In genomic region chr4:162931257-162931648, GRCh38 we compare ENCODE assay signal across 18 cellular contexts.
DNase-seq lines count a peak whose midpoint lies in the region; ATAC-seq and TF ChIP-seq lines count a peak whose summit lies in the region.
"Had no signal": no experiment of that assay in that cellular context is flagged by ENCODE, and none has a peak within 500 bp of the region (broad histone marks: within the 10 kb centered on the region; RNA-seq: fewer than 3 reads in every experiment).

No MANE protein-coding gene starts in this region.

- no peak for TF ChIP-seq CTCF in H9 (conservative IDR thresholded peaks at IDR 0.05)

- H3K18ac ChIP-seq in H9 (ENCODE audit: insufficient read length, low read depth, low read length), result no peak overlapping the region

- no peak overlapping the region for H4K5ac ChIP-seq in H9 (ENCODE audit: insufficient read length, low read depth, low read length)

- H3K27me3 Mint-ChIP-seq in H9 (ENCODE audit: low read depth), result no peaks in the 10 kb centered on the region
- H3K27me3 Mint-ChIP-seq: CD4-positive, CD25-positive, alpha-beta regulatory T cell had no signal

- no peak overlapping the region for H2BK120ac ChIP-seq in H9 (ENCODE audit: low read depth, low read length, poor library complexity, severe bottlenecking)

- H2AFZ ChIP-seq in H9 (ENCODE audit: low read length), result no peak overlapping the region

- no CpG with 5 or more reads among the region's 4 CpGs for WGBS in H9 (ENCODE audit: extremely low coverage, insufficient read length, low lambda C conversion rate)

- no peak overlapping the region for H3K23ac ChIP-seq in H9 (ENCODE audit: insufficient read length, low read depth, low read length)

- no peak for DNase-seq in H9
- peak; percentile 50 for DNase-seq in OCI-M1 (lab: John Stamatoyannopoulos, UW)
- peak; percentile 4 for DNase-seq in left kidney (ENCODE audit: low read depth, low spot score)
- DNase-seq in ACHN, result no peak
- DNase-seq: Caco-2; CD4-positive, CD25-positive, alpha-beta regulatory T cell; CD8-positive, alpha-beta T cell; DMS153; DND-41; GDM1; HFFc6 had no signal

- no peak overlapping the region for H2BK20ac ChIP-seq in H9 (ENCODE audit: low read depth, low read length, poor library complexity, severe bottlenecking)

- H2AK5ac ChIP-seq in H9 (ENCODE audit: insufficient read length, low read length), result no peak overlapping the region

- H2BK15ac ChIP-seq in H9 (ENCODE audit: low read depth, low read length), result no peak overlapping the region

- H3K4me3 Mint-ChIP-seq in H9, result no peak overlapping the region
- H3K4me3 Mint-ChIP-seq: B cell; CD4-positive, CD25-positive, alpha-beta regulatory T cell; CD8-positive, alpha-beta T cell; HFFc6 had no signal

- no peak overlapping the region for H3K56ac ChIP-seq in H9 (ENCODE audit: insufficient read length, low read depth, low read length)

- H3K4me1 ChIP-seq in H9 (ENCODE audit: insufficient read depth, low read length), result peaks cover 7% of the 10 kb centered on the region; the same call in 1 of the 2 replicates
- H3K4me1 ChIP-seq: Caco-2, HAP-1 had no signal

- no peaks in the 10 kb centered on the region for H3K23me2 ChIP-seq in H9 (ENCODE audit: insufficient read length, low read depth, low read length, poor library complexity, severe bottlenecking)

- no peaks in the 10 kb centered on the region for H4K20me1 ChIP-seq in H9 (ENCODE audit: control insufficient read depth, insufficient read depth, insufficient read length)
- H4K20me1 ChIP-seq: BLaER1 had no signal

- no peaks in the 10 kb centered on the region for H3K9me3 ChIP-seq in H9 (ENCODE audit: control insufficient read depth, low read depth, low read length)
- H3K9me3 ChIP-seq: BLaER1, Caco-2, HAP-1 had no signal

- ATAC-seq in HG03521 (IDR thresholded peaks at IDR 0.05; ENCODE audit: unreplicated experiment) (no peak), GM21576 (IDR thresholded peaks at IDR 0.05; ENCODE audit: unreplicated experiment) (no peak)
- ATAC-seq: CD8-positive, alpha-beta T cell; GM12878 had no signal

- H3K27ac Mint-ChIP-seq in H9, result peak overlapping the region; percentile 49 to 79 (median 78); a peak in 3 of 7 replicates
- H3K27ac Mint-ChIP-seq: B cell; CD4-positive, CD25-positive, alpha-beta regulatory T cell; CD8-positive, alpha-beta T cell; HFFc6 had no signal

- no peak overlapping the region for H2BK5ac ChIP-seq in H9 (ENCODE audit: insufficient read length, low read length)

- H3K14ac ChIP-seq in H9 (ENCODE audit: insufficient read depth, low read length), result no peak overlapping the region

- H3K4ac ChIP-seq in H9 (ENCODE audit: low read depth, low read length), result no peak overlapping the region

- H4K91ac ChIP-seq in H9 (ENCODE audit: insufficient read length, low read depth, low read length), result no peak overlapping the region

- no peak overlapping the region for H3K4me2 ChIP-seq in H9 (ENCODE audit: insufficient read depth, insufficient read length, low read length)
- H3K4me2 ChIP-seq: BLaER1 had no signal

- peaks cover 16 to 33% of the 10 kb centered on the region in 2 experiments for H3K4me1 Mint-ChIP-seq in H9
- H3K4me1 Mint-ChIP-seq: B cell; CD4-positive, CD25-positive, alpha-beta regulatory T cell had no signal

- no peaks in the 10 kb centered on the region for H3K9me3 Mint-ChIP-seq in H9
- H3K9me3 Mint-ChIP-seq: CD8-positive, alpha-beta T cell had no signal

- H3K27me3 ChIP-seq in H9 (ENCODE audit: insufficient read depth, low read length), result no peaks in the 10 kb centered on the region
- H3K27me3 ChIP-seq: BLaER1 had no signal

- H4K8ac ChIP-seq in H9 (replicated peaks; ENCODE audit: insufficient read length, low read depth, low read length), result no peak overlapping the region

- H3K79me1 ChIP-seq in H9 (ENCODE audit: insufficient read depth, low read depth, low read length, poor library complexity, severe bottlenecking), result no peaks in the 10 kb centered on the region

- H3K36me3 Mint-ChIP-seq in H9 (ENCODE audit: insufficient read depth in 1 of 3, low read depth in 3 of 3), result no peaks in the 10 kb centered on the region
- H3K36me3 Mint-ChIP-seq: CD4-positive, CD25-positive, alpha-beta regulatory T cell; CD8-positive, alpha-beta T cell had no signal

- H3T11ph ChIP-seq in H9 (ENCODE audit: low read length), result no peak overlapping the region

- no peak overlapping the region for H2BK12ac ChIP-seq in H9 (ENCODE audit: insufficient read length, low read depth, low read length)

- H3K9ac ChIP-seq in H9 (ENCODE audit: extremely low read depth, insufficient read length, low read length), result no peak overlapping the region
- H3K9ac ChIP-seq: BLaER1 had no signal

- no peak overlapping the region for H3K27ac ChIP-seq in H9 (ENCODE audit: insufficient read length, low read depth, low read length)
- H3K27ac ChIP-seq: BLaER1, C4-2B had no signal

- no peaks in the 10 kb centered on the region for H3K79me2 ChIP-seq in H9 (ENCODE audit: insufficient read depth, low read length)

- in situ Hi-C loops in ACHN (cut with HindIII; ENCODE audit: low pct_ligation_motif_present, low pct_unique_long_range_greater_than_20kb, low sequenced_read_pairs), result no loop called here

Comparison
In these comparisons a context has a peak if more than half of its experiments do, and no peak if none do; other contexts are left out.
1. DNase-seq: peak in OCI-M1 (single experiment) and left kidney (single experiment); none in H9 (single experiment) and ACHN (single experiment).